7 cellular contexts compared by ENCODE assay signal in genomic region chr12:47021298-47021697, GRCh38. TPM values are rescaled to one million over a fixed set of nuclear protein-coding genes. Genes with fewer than 3 reads are reported as not detected.
DNase-seq lines count a peak whose midpoint lies in the region; ATAC-seq and TF ChIP-seq lines count a peak whose summit lies in the region.

No MANE protein-coding gene starts in this region.

- H3K4me1 Mint-ChIP-seq in type B pancreatic cell (ENCODE audit: unreplicated experiment): no peaks in the 10 kb centered on the region

- H3K36me3 Mint-ChIP-seq in type B pancreatic cell: no peaks in the 10 kb centered on the region

- in situ Hi-C loops in mammary epithelial cell (cut with MboI; ENCODE audit: low sequenced_read_pairs in 2 of 2): loop anchor here in 1 of 2 donors (25.0 kb wide), 3 partner anchors 334 to 859 kb away; no protein-coding TSS in a partner anchor

- DNase-seq in EH (ENCODE audit: low read depth) (peak; percentile 90), HS-27A (ENCODE audit: low read depth) (peak; percentile 91), NOMO-1 (lab: John Stamatoyannopoulos, UW; ENCODE audit: unreplicated experiment in 2 of 2) (peak; percentile 13 to 46), mammary epithelial cell (peak; percentile 93), left lobe of liver (ENCODE audit: low spot score) (no peak), type B pancreatic cell (ENCODE audit: extremely low spot score, unreplicated experiment) (no peak)

- H3K27ac Mint-ChIP-seq in type B pancreatic cell: no peak overlapping the region

- 46% methylated on average over 2 of the region's 2 CpGs for WGBS in mammary epithelial cell (ENCODE audit: low coverage, missing lambda C conversion rate)

- no peaks in the 10 kb centered on the region for H3K36me3 ChIP-seq in mammary epithelial cell (ENCODE audit: insufficient read depth, low read length)

- H3K9ac ChIP-seq in mammary epithelial cell (ENCODE audit: insufficient read depth, low read length): no peak overlapping the region

- TF ChIP-seq CTCF in mammary epithelial cell (conservative IDR thresholded peaks at IDR 0.05 in 1 of 2, IDR thresholded peaks at IDR 0.05 in 1 of 2; ENCODE audit: extremely low read depth in 1 of 2, insufficient read depth in 1 of 2, low read depth in 1 of 2, low read length in 2 of 2): peak; percentile 56 to 67
- TF ChIP-seq CTCF in type B pancreatic cell (conservative IDR thresholded peaks at IDR 0.05): peak; percentile 89

- no peaks in the 10 kb centered on the region for H3K79me2 ChIP-seq in mammary epithelial cell (ENCODE audit: insufficient read depth, low read length)

- CTCF ChIA-PET in mammary epithelial cell (lab: Charles Lee; ENCODE audit: low non-redundant PET): interaction anchor here (0.6 to 1.3 kb wide), 7 partner anchors 57 to 1733 kb away, joined by 3 to 12 read pairs (median 3); no protein-coding TSS in a partner anchor

- H3K27ac ChIP-seq in mammary epithelial cell (ENCODE audit: insufficient read depth, low read depth, low read length): peak overlapping the region; percentile 61

- no peaks in the 10 kb centered on the region for H3K9me3 ChIP-seq in mammary epithelial cell (replicated peaks; ENCODE audit: insufficient read depth, low read length)

- no peak overlapping the region for H2AFZ ChIP-seq in mammary epithelial cell (ENCODE audit: low read depth, low read length)

- no peak overlapping the region for H3K4me3 Mint-ChIP-seq in type B pancreatic cell

- intact Hi-C loops in mammary epithelial cell (cut with micrococcal nuclease): loop anchor here (1.0 to 5.0 kb wide), 10 partner anchors 37 to 1031 kb away; partner anchors contain the start of genes SCAF11 and SLC38A2

- dilution Hi-C loops in mammary epithelial cell (cut with HindIII; ENCODE audit: low sequenced_read_pairs): loop anchor here (25.0 kb wide), 1 partner anchor 659 kb away; the partner anchor contains the start of gene SLC38A2

- peaks cover 7% of the 10 kb centered on the region for H3K27me3 Mint-ChIP-seq in type B pancreatic cell

- peak; percentile 83 for ATAC-seq in left lobe of liver
- ATAC-seq in GM19467 (IDR thresholded peaks at IDR 0.05; ENCODE audit: unreplicated experiment): no peak

- no TSS peak for BruUV-seq in mammary epithelial cell (replicated peaks; lab: Mats Ljungman, UMichigan)

- H3K4me1 ChIP-seq in mammary epithelial cell (ENCODE audit: insufficient read depth, low read length): peaks cover 51% of the 10 kb centered on the region

- H3K27me3 ChIP-seq in mammary epithelial cell (ENCODE audit: insufficient read depth, low read length): no peaks in the 10 kb centered on the region

- H3K4me3 ChIP-seq in mammary epithelial cell (replicated peaks in 1 of 3; ENCODE audit: insufficient read depth in 1 of 3, low read depth in 2 of 3, low read length in 3 of 3): no peak overlapping the region

- no peaks in the 10 kb centered on the region for H4K20me1 ChIP-seq in mammary epithelial cell (ENCODE audit: insufficient read depth, low read length)

- H3K9me3 Mint-ChIP-seq in type B pancreatic cell: no peaks in the 10 kb centered on the region

- H3K4me2 ChIP-seq in mammary epithelial cell (ENCODE audit: insufficient read depth, low read depth, low read length): peak overlapping the region; percentile 48

RNA-seq across cellular contexts. Expression of gene PCED1B, which starts 58.1 kb away (rescaled TPM):
- 10 to 100 TPM in 1 of 2 donors, 1 to 10 TPM in 1; 2.3 to 10.3 TPM for total RNA-seq in mammary epithelial cell
- 3.3 TPM for polyA plus RNA-seq in mammary epithelial cell
- 0.67 TPM for polyA minus RNA-seq in mammary epithelial cell
- total RNA-seq in left lobe of liver: 1.2 TPM
- total RNA-seq in type B pancreatic cell (ENCODE audit: low replicate concordance): 0.41 and 0.55 TPM in 2 replicates

RNA-seq across cellular contexts. Expression of gene AMIGO2, which starts 58.5 kb away (rescaled TPM):
- total RNA-seq in mammary epithelial cell (100 to 1,000 TPM in 1 of 2 donors, 10 to 100 TPM in 1; 96.1 to 241 TPM), left lobe of liver (1.5 TPM), type B pancreatic cell (ENCODE audit: low replicate concordance) (4.8 and 9.3 TPM in 2 replicates)
- polyA plus RNA-seq in mammary epithelial cell: 48.8 TPM
- 39.9 TPM for polyA minus RNA-seq in mammary epithelial cell

Comparison
In these comparisons a context has a peak if more than half of its experiments do, and no peak if none do; other contexts are left out.
1. DNase-seq: peak in EH (single experiment), HS-27A (single experiment), NOMO-1 (2 of 2) and mammary epithelial cell (single experiment); none in left lobe of liver (single experiment) and type B pancreatic cell (single experiment).